ENCODE assay signal across 1 cellular context in the genomic region with DNA sequence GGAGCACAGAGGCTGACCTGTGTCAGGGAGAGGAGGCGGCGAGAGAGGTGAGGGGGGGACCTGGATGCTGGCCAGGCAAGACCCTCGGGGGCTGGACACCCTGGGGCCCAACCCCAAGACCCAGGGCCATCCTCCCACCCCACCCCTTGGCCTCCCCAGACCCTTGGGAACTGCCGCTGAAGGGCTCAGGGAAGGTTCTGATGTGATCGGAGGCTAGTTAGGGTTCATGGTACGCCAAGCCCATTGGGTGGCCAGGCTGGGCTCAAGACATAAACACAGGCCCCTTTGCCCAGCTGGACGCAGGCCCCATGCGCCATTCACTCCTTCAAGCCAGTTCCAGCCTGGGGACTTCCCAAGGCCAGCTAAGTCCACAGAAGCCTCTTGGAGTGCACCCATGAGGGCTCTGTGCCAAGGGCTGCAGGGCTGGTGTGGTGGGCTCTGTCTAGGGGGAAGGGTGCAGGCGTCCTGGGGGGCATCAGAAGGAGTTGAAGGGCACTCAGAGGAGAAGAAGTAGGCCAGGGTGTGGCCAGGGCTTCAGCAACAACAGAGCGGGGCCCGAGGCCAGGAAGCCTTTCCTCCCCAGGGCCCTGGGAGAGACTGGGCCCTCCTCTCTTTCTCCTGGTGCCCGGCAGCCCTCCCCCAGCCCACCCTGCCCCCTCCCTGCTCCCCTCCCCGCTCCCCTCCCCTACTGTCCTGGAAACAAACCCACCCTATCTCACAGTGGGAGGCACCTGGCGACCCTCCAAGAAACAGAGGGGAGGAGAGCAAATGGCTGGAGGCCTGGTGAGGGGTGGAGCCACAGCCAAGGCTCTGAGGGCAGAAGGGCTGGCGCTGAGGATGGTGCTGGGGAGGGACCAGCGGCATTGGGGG.
TF ChIP-seq lines count a peak whose summit lies in the region.

No MANE protein-coding gene starts in this region.

TF ChIP-seq in K562, 482 proteins besides CTCF, POLR2A, EP300 and RAD21:
- TF ChIP-seq VEZF1 (CRISPR knock-in tag; IDR thresholded peaks at IDR 0.05), result peak; percentile 27; the same call in 1 of the 2 replicates
- no peak for TF ChIP-seq ATF7 (IDR thresholded peaks at IDR 0.05)
- peak; percentile 77; the same call in 1 of the 2 replicates for TF ChIP-seq ELF4 (CRISPR knock-in tag; IDR thresholded peaks at IDR 0.05)
